In the genomic region with DNA sequence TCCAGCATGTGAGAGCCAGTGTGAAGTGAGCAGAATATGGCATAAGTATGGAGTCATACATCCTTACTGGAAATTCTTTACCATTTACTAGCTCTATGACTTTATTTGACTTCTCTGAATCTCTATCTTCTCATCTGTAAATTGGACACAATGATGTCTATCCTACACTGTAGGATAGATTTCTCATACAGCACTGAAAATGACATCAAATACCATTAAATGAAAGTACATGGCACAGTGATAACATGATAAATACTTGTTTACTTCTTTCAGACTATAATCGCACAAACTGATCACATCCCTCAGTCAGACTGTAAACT, we compare ENCODE assay signal across 10 cellular contexts. TPM values are rescaled to one million over a fixed set of nuclear protein-coding genes. Genes with fewer than 3 reads are reported as not detected.
A peak's percentile ranks its signal among the peaks of the same experiment; 100 is the strongest.
DNase-seq lines count a peak whose midpoint lies in the region; ATAC-seq and TF ChIP-seq lines count a peak whose summit lies in the region.
"Had no signal": no experiment of that assay in that cellular context is flagged by ENCODE, and none has a peak within 500 bp of the region (broad histone marks: within the 10 kb centered on the region; RNA-seq: fewer than 3 reads in every experiment).

No MANE protein-coding gene starts in this region.

- H3K9me3 Mint-ChIP-seq in stimulated activated naive CD8-positive, alpha-beta T cell treated with anti-CD3 and anti-CD28 coated beads, Interleukin-15, Interleukin-2, amounts not matched to agents 100 ng/mL and 50 ng/mL, for 24 hours, result no peaks in the 10 kb centered on the region
- no peaks in the 10 kb centered on the region for H3K9me3 Mint-ChIP-seq in nephron progenitor cell

- peaks cover 28% of the 10 kb centered on the region for H3K27me3 Mint-ChIP-seq in stimulated activated naive CD8-positive, alpha-beta T cell treated with anti-CD3 and anti-CD28 coated beads, Interleukin-15, Interleukin-2, amounts not matched to agents 100 ng/mL and 50 ng/mL, for 24 hours
- peaks cover 7% of the 10 kb centered on the region for H3K27me3 Mint-ChIP-seq in nephron progenitor cell (ENCODE audit: low read depth, poor library complexity)

- no peaks in the 10 kb centered on the region for H3K27me3 ChIP-seq in aorta (ENCODE audit: control insufficient read depth in 1 of 2, insufficient read depth in 2 of 2, low read length in 1 of 2)

- peak overlapping the region; percentile 93 for H3K4me3 ChIP-seq in coronary artery
- H3K4me3 ChIP-seq in aorta (ENCODE audit: low read length in 2 of 2), result peak overlapping the region in 1 of 2 donors; percentile 15

- intact Hi-C loops in aorta (cut with DNase I), result loop anchor here (5.0 kb wide), 2 partner anchors 223 to 313 kb away; partner anchors contain the start of genes CAPZA1 (in 1 of the 2), RHOC (in 1 of the 2) and ST7L (in 1 of the 2)

- WGBS in aorta, 2 donors, result 80 to 85% methylated on average over 1 of the region's 1 CpG

- H3K27ac ChIP-seq in coronary artery (peak overlapping the region; percentile 92 to 97), aorta (ENCODE audit: low read depth in 1 of 2, low read length in 2 of 2) (peak overlapping the region; percentile 100)

- H3K36me3 ChIP-seq in aorta (ENCODE audit: control insufficient read depth in 1 of 2, insufficient read depth in 2 of 2, low read length in 1 of 2), result no peaks in the 10 kb centered on the region

- DNase-seq in stimulated activated naive CD8-positive, alpha-beta T cell treated with anti-CD3 and anti-CD28 coated beads, Interleukin-15, Interleukin-2, amounts not matched to agents 100 U/mL and 50 U/mL, for 24 hours, result no peak
- DNase-seq in coronary artery (ENCODE audit: low spot score), result no peak
- no peak for DNase-seq in nephron progenitor cell
- DNase-seq in aorta, result no peak
- no peak for DNase-seq in DMS 273 treated with DMSO at 0.1 percent for 48 hours (lab: John Stamatoyannopoulos, UW)
- DNase-seq in GOT3 (lab: John Stamatoyannopoulos, UW), result no peak
- DNase-seq: activated CD4-positive, alpha-beta T cell treated with anti-CD3 and anti-CD28 coated beads for 4 hours; effector memory CD4-positive, alpha-beta T cell had no signal

- H3K9me3 ChIP-seq in aorta (ENCODE audit: control insufficient read depth, low read length), result no peaks in the 10 kb centered on the region

- TF ChIP-seq CTCF in coronary artery (IDR thresholded peaks at IDR 0.05) (no peak), nephron progenitor cell (IDR thresholded peaks at IDR 0.05) (no peak)

- H3K36me3 Mint-ChIP-seq in stimulated activated naive CD8-positive, alpha-beta T cell treated with anti-CD3 and anti-CD28 coated beads, Interleukin-15, Interleukin-2, amounts not matched to agents 100 ng/mL and 50 ng/mL, for 24 hours (ENCODE audit: low read depth), result no peaks in the 10 kb centered on the region
- H3K36me3 Mint-ChIP-seq in nephron progenitor cell (ENCODE audit: low read depth), result peaks cover 4% of the 10 kb centered on the region

- peaks cover 4 to 7% of the 10 kb centered on the region in 2 donors for H3K4me1 ChIP-seq in aorta (ENCODE audit: control insufficient read depth in 1 of 2, insufficient read depth in 2 of 2, low read length in 2 of 2)

- peak overlapping the region; percentile 3 for H3K27ac Mint-ChIP-seq in stimulated activated naive CD8-positive, alpha-beta T cell treated with anti-CD3 and anti-CD28 coated beads, Interleukin-15, Interleukin-2, amounts not matched to agents 100 ng/mL and 50 ng/mL, for 24 hours
- no peak overlapping the region for H3K27ac Mint-ChIP-seq in nephron progenitor cell

- peak overlapping the region; percentile 54 for H3K4me3 Mint-ChIP-seq in stimulated activated naive CD8-positive, alpha-beta T cell treated with anti-CD3 and anti-CD28 coated beads, Interleukin-15, Interleukin-2, amounts not matched to agents 100 ng/mL and 50 ng/mL, for 24 hours
- H3K4me3 Mint-ChIP-seq in nephron progenitor cell, result peak overlapping the region; percentile 2

- H3K4me1 Mint-ChIP-seq in stimulated activated naive CD8-positive, alpha-beta T cell treated with anti-CD3 and anti-CD28 coated beads, Interleukin-15, Interleukin-2, amounts not matched to agents 100 ng/mL and 50 ng/mL, for 24 hours (ENCODE audit: low read depth), result peaks cover 42% of the 10 kb centered on the region
- peaks cover 48% of the 10 kb centered on the region for H3K4me1 Mint-ChIP-seq in nephron progenitor cell

- no peak for ATAC-seq in stimulated activated naive CD8-positive, alpha-beta T cell treated with anti-CD3 and anti-CD28 coated beads, Interleukin-15, Interleukin-2, amounts not matched to agents 100 U/mL and 50 U/mL, for 24 hours
- ATAC-seq in aorta (ENCODE audit: low FRiP score) (no peak), HG02938 (IDR thresholded peaks at IDR 0.05; ENCODE audit: unreplicated experiment) (no peak)

RNA-seq across cellular contexts. Expression of gene CTTNBP2NL, which starts 1.3 kb away (rescaled TPM):
- 10 to 100 TPM; 59.2 to 65.8 TPM for total RNA-seq in aorta
- 1 to 10 TPM; 7.9 to 9.5 TPM for polyA plus RNA-seq in aorta
